In genomic region chr7:28711096-28711495, GRCh38 we compare ENCODE assay signal across 17 cellular contexts.
A peak's percentile ranks its signal among the peaks of the same experiment; 100 is the strongest.
DNase-seq lines count a peak whose midpoint lies in the region; ATAC-seq, FAIRE-seq and TF ChIP-seq lines count a peak whose summit lies in the region.
"Had no signal": no experiment of that assay in that cellular context is flagged by ENCODE, and none has a peak within 500 bp of the region (broad histone marks: within the 10 kb centered on the region; RNA-seq: fewer than 3 reads in every experiment).

No MANE protein-coding gene starts in this region.

- H3K4me1 ChIP-seq in GM12878 (ENCODE audit: control insufficient read depth, insufficient read depth, low read length) (peaks cover 4% of the 10 kb centered on the region; the same call in 1 of the 2 replicates), neural progenitor cell (peaks cover 16% of the 10 kb centered on the region)

- CTCF ChIA-PET in GM12878 (lab: Yijun Ruan, JAX) = interaction anchor here (0.9 to 1.3 kb wide), 3 partner anchors 11 to 902 kb away, joined by 3 to 7 read pairs (median 3); no protein-coding TSS in a partner anchor

- H3K9me3 Mint-ChIP-seq in glutamatergic neuron (ENCODE audit: unreplicated experiment) (peaks cover 8% of the 10 kb centered on the region), neural progenitor cell (no peaks in the 10 kb centered on the region)
- H3K9me3 Mint-ChIP-seq: CD14-positive monocyte had no signal

- H3K27ac ChIP-seq in GM12878 (ENCODE audit: control insufficient read depth, insufficient read depth) = no peak overlapping the region
- H3K27ac ChIP-seq in neural progenitor cell = no peak overlapping the region

- H3K4me2 ChIP-seq in GM12878 (ENCODE audit: control insufficient read depth, insufficient read depth) (no peak overlapping the region), neural progenitor cell (no peak overlapping the region)

- DNase-seq in G401 (ENCODE audit: low spot score) (peak; percentile 37), GM12878 (ENCODE audit: low read depth, low spot score) (no peak), glutamatergic neuron (no peak), neural progenitor cell (ENCODE audit: low spot score) (no peak), GM13976 (ENCODE audit: low spot score) (no peak), DMS79 (lab: John Stamatoyannopoulos, UW) (no peak)
- DNase-seq: ACHN; AML-193; NCI-H1105; NCI-H1694; NCI-H226; NCI-H526; NK-92 treated with Interleukin-12 subunit alpha and Interleukin-12 subunit beta, amount 100 ng/mL, for 24 hours; SIG-M5 had no signal

- no peak for TF ChIP-seq EP300 in GM12878 (IDR thresholded peaks at IDR 0.05; ENCODE audit: borderline replicate concordance in 1 of 2, control insufficient read depth in 1 of 2, low read depth in 2 of 2, low read length in 2 of 2)

- TF ChIP-seq RAD21 in GM12878 (IDR thresholded peaks at IDR 0.05; ENCODE audit: insufficient read depth, low read depth, low read length) = no peak

- intact Hi-C loops in GM12878 (cut with micrococcal nuclease; ENCODE audit: unreplicated experiment) = no loop called here

- H3K27ac Mint-ChIP-seq in glutamatergic neuron (ENCODE audit: unreplicated experiment) (peak overlapping the region; percentile 90), neural progenitor cell (no peak overlapping the region)

- TF ChIP-seq CTCF in GM12878 (IDR thresholded peaks at IDR 0.05 in 2 of 3, conservative IDR thresholded peaks at IDR 0.05 in 1 of 3; ENCODE audit: control insufficient read depth in 2 of 3, extremely low read depth in 1 of 3, insufficient read depth in 1 of 3, low read depth in 3 of 3, low read length in 3 of 3) (no peak), glutamatergic neuron (IDR thresholded peaks at IDR 0.05; ENCODE audit: partially characterized antibody, unreplicated experiment) (no peak), neural progenitor cell (IDR thresholded peaks at IDR 0.05) (no peak), GM13976 (IDR thresholded peaks at IDR 0.05; ENCODE audit: borderline replicate concordance, control extremely low read depth, extremely low read depth, insufficient read depth, missing control alignments) (no peak)

- H3K9ac ChIP-seq in GM12878 (ENCODE audit: control insufficient read depth, insufficient read depth, low read length) = no peak overlapping the region
- no peak overlapping the region for H3K9ac ChIP-seq in neural progenitor cell

- peaks cover 0 to 3% of the 10 kb centered on the region in 2 experiments; a peak in 2 of 4 replicates for H3K36me3 ChIP-seq in GM12878 (ENCODE audit: control insufficient read depth in 2 of 2, insufficient read depth in 2 of 2, low read length in 1 of 2)
- no peaks in the 10 kb centered on the region for H3K36me3 ChIP-seq in neural progenitor cell

- H2AFZ ChIP-seq in GM12878 (ENCODE audit: control insufficient read depth, low read depth, low read length) (no peak overlapping the region), neural progenitor cell (replicated peaks) (peak overlapping the region; percentile 15)

- RAD21 ChIA-PET in GM12878 (lab: Charles Lee; ENCODE audit: unreplicated experiment) = interaction anchor here (1.0 kb wide), 2 partner anchors 11 to 13 kb away, joined by 3 to 8 read pairs; no protein-coding TSS in a partner anchor

- H3K27me3 ChIP-seq in GM12878 (replicated peaks in 1 of 2; ENCODE audit: control insufficient read depth in 2 of 2, insufficient read depth in 2 of 2, low read length in 1 of 2) = no peaks in the 10 kb centered on the region
- no peaks in the 10 kb centered on the region for H3K27me3 ChIP-seq in neural progenitor cell

- FAIRE-seq in GM12878 (lab: Jason Lieb, UNC) = no peak

- H3K27me3 Mint-ChIP-seq in glutamatergic neuron (ENCODE audit: unreplicated experiment) (peaks cover 12% of the 10 kb centered on the region), neural progenitor cell (ENCODE audit: insufficient read depth, low read depth) (peaks cover 3% of the 10 kb centered on the region)

- H4K20me1 ChIP-seq in GM12878 (ENCODE audit: control insufficient read depth, insufficient read depth) = no peaks in the 10 kb centered on the region
- no peaks in the 10 kb centered on the region for H4K20me1 ChIP-seq in neural progenitor cell (ENCODE audit: low read depth)

- ATAC-seq in GM12878 (peak; percentile 27; the same call in 1 of the 3 replicates), GM18870 (IDR thresholded peaks at IDR 0.05; ENCODE audit: unreplicated experiment) (no peak)
- ATAC-seq: HCT116 had no signal

- H3F3A ChIP-seq in neural progenitor cell (ENCODE audit: low read depth) = no peaks in the 10 kb centered on the region

- in situ Hi-C loops in G401 (cut with HindIII; ENCODE audit: low sequenced_read_pairs) = no loop called here
- in situ Hi-C loops in GM12878 (cut with MboI) = no loop called here
- in situ Hi-C loops in GM13976 (cut with MboI; ENCODE audit: low sequenced_read_pairs, unreplicated experiment) = no loop called here

- no peaks in the 10 kb centered on the region for H3K79me2 ChIP-seq in GM12878 (ENCODE audit: control insufficient read depth, insufficient read depth, low read length)
- H3K79me2 ChIP-seq in neural progenitor cell (ENCODE audit: low read depth) = no peaks in the 10 kb centered on the region

- H3K4me3 ChIP-seq in GM12878 = no peak overlapping the region
- no peak overlapping the region for H3K4me3 ChIP-seq in neural progenitor cell

- H3K36me3 Mint-ChIP-seq in glutamatergic neuron (ENCODE audit: unreplicated experiment) = no peaks in the 10 kb centered on the region
- no peaks in the 10 kb centered on the region for H3K36me3 Mint-ChIP-seq in neural progenitor cell

- SMC1A ChIA-PET in GM12878 (lab: Charles Lee; ENCODE audit: uncharacterized antibody, unreplicated experiment) = interaction anchor here (1.1 to 4.8 kb wide), 10 partner anchors 10 to 300 kb away, joined by 3 to 32 read pairs (median 4); no protein-coding TSS in a partner anchor

- WGBS in GM12878 (ENCODE audit: insufficient coverage, insufficient replicate concordance, low lambda C conversion rate, missing lambda C conversion rate) = 74% methylated on average over 3 of the region's 3 CpGs

- H3K4me3 Mint-ChIP-seq in glutamatergic neuron (ENCODE audit: unreplicated experiment) (peak overlapping the region; percentile 60), neural progenitor cell (no peak overlapping the region)
- H3K4me3 Mint-ChIP-seq: CD14-positive monocyte had no signal

- no peaks in the 10 kb centered on the region for H3K9me3 ChIP-seq in GM12878 (replicated peaks; ENCODE audit: control insufficient read depth, insufficient read depth, low read length)
- H3K9me3 ChIP-seq in neural progenitor cell (ENCODE audit: low read depth) = no peaks in the 10 kb centered on the region

- POLR2A ChIA-PET in GM12878 (lab: Charles Lee) = interaction anchor here (0.5 kb wide), 1 partner anchor 138 kb away, joined by 4 read pairs; no protein-coding TSS in a partner anchor

- H3K4me1 Mint-ChIP-seq in glutamatergic neuron (ENCODE audit: low read depth, unreplicated experiment) (peaks cover 65% of the 10 kb centered on the region), neural progenitor cell (peaks cover 40% of the 10 kb centered on the region)

- BruUV-seq in GM12878 (replicated peaks; lab: Mats Ljungman, UMichigan) = no TSS peak

- TF ChIP-seq POLR2A in GM12878 (IDR thresholded peaks at IDR 0.05; ENCODE audit: low read depth, low read length) = no peak

TF ChIP-seq in GM12878, 131 proteins besides CTCF, POLR2A, EP300 and RAD21 (continues in another document):
- TF ChIP-seq ZNF384 (IDR thresholded peaks at IDR 0.05; ENCODE audit: borderline replicate concordance, low read depth, low read length) (no peak), MLLT1 (IDR thresholded peaks at IDR 0.05) (0 out of 2 replicates have a peak, but pooled peaks have one; percentile 4), PAX8 (IDR thresholded peaks at IDR 0.05) (no peak), NKRF (conservative IDR thresholded peaks at IDR 0.05) (no peak), TBL1XR1 (IDR thresholded peaks at IDR 0.05; ENCODE audit: low read depth, low read length) (no peak), NRF1 (conservative IDR thresholded peaks at IDR 0.05; ENCODE audit: low read depth, low read length) (no peak)
